In the genomic region with DNA sequence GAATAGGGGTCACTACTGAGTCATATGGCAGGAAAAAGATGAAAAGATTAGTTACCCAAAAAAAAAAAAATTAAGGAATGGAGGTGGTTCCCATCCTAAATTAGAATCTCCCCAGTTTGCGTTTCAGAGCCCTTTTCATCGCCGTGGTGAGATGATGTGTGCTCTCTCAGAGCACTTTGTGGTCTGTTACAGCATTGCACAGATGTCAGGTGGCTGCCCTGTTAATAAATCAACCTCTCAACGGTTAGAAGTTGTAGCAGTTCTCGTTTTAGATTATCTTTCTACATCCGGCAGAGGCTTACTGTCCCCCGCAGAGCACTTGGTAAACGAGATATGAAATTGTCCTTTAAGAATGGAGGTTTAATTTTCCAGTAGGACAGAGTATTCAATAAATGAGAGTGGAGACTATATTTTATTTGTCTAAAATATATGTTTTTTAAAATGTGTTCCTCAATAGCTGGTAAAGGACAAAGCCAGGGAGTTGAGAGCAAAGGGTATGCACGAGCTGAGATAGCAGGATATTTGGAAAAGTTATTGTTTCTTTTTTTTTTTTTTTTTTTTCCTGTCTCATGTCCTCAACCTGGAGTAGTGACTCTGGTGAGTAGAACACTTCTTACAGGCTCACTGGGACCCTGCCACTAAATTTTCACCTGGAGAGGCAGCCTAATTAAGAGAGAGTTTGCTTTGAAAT, we compare ENCODE assay signal across 1 cellular context.
TF ChIP-seq lines count a peak whose summit lies in the region.

No MANE protein-coding gene starts in this region.

TF ChIP-seq in K562, 482 proteins besides CTCF, POLR2A, EP300 and RAD21 (continued from another document and continues in another):
- TF ChIP-seq ESRRA (IDR thresholded peaks at IDR 0.05; ENCODE audit: borderline replicate concordance, low read depth) (peak; percentile 77; the same call in 1 of the 2 replicates), XRCC5 (IDR thresholded peaks at IDR 0.05; ENCODE audit: low read depth, low read length) (no peak; the same call in 1 of the 2 replicates), FOXK2 (conservative IDR thresholded peaks at IDR 0.05 in 1 of 2, IDR thresholded peaks at IDR 0.05 in 1 of 2; ENCODE audit: low read depth in 2 of 2) (peak in 1 of 2 experiments; percentile 55; a peak in 1 of 4 replicates), MEIS2 (IDR thresholded peaks at IDR 0.05; ENCODE audit: partially characterized antibody) (peak; percentile 100), LCOR (CRISPR knock-in tag; IDR thresholded peaks at IDR 0.05) (peak; percentile 91), ZNF507 (tag; conservative IDR thresholded peaks at IDR 0.05) (no peak), JUND (IDR thresholded peaks at IDR 0.05; ENCODE audit: borderline replicate concordance, low read depth, low read length) (peak; percentile 85), JUND (tag; IDR thresholded peaks at IDR 0.05; ENCODE audit: borderline replicate concordance, low read depth, low read length) (peak; percentile 68; the same call in 2 of the 3 replicates), RFX7 (CRISPR knock-in tag; IDR thresholded peaks at IDR 0.05) (no peak), STAT5A (IDR thresholded peaks at IDR 0.05; ENCODE audit: borderline replicate concordance, low read length) (peak; percentile 92), PCBP1 (IDR thresholded peaks at IDR 0.05; ENCODE audit: low read depth, low read length, poor library complexity, severe bottlenecking) (no peak), PHF21A (IDR thresholded peaks at IDR 0.05; ENCODE audit: borderline replicate concordance, low read depth) (peak; percentile 48; the same call in 1 of the 2 replicates), SOX6 (IDR thresholded peaks at IDR 0.05) (peak; percentile 93), XRCC3 (IDR thresholded peaks at IDR 0.05) (no peak), RBM17 (IDR thresholded peaks at IDR 0.05; ENCODE audit: borderline replicate concordance, low read depth, low read length) (no peak), ZFP30 (CRISPR knock-in tag; IDR thresholded peaks at IDR 0.05; ENCODE audit: borderline replicate concordance) (no peak), PTRF (tag; IDR thresholded peaks at IDR 0.05) (no peak), ZNF354B (CRISPR knock-in tag; IDR thresholded peaks at IDR 0.05) (no peak), SRSF9 (IDR thresholded peaks at IDR 0.05; ENCODE audit: borderline replicate concordance, low read depth, low read length) (no peak), C11orf30 (IDR thresholded peaks at IDR 0.05; ENCODE audit: low read depth) (no peak), MAFF (IDR thresholded peaks at IDR 0.05; ENCODE audit: low read length) (no peak), MYBL2 (IDR thresholded peaks at IDR 0.05; ENCODE audit: low read depth) (peak; percentile 86), MYBL2 (CRISPR knock-in tag; IDR thresholded peaks at IDR 0.05; ENCODE audit: borderline replicate concordance) (no peak), ZNF583 (CRISPR knock-in tag; IDR thresholded peaks at IDR 0.05) (no peak), FOXM1 (IDR thresholded peaks at IDR 0.05; ENCODE audit: low read depth) (peak; percentile 91), FOXM1 (CRISPR knock-in tag; IDR thresholded peaks at IDR 0.05; ENCODE audit: low read depth) (no peak), THRAP3 (IDR thresholded peaks at IDR 0.05; ENCODE audit: borderline replicate concordance) (no peak), ARID1B (IDR thresholded peaks at IDR 0.05) (peak; percentile 96), ZNF41 (CRISPR knock-in tag; conservative IDR thresholded peaks at IDR 0.05) (no peak), ZNF589 (CRISPR knock-in tag; IDR thresholded peaks at IDR 0.05; ENCODE audit: low read depth) (peak; percentile 96), ELF2 (CRISPR knock-in tag; IDR thresholded peaks at IDR 0.05) (no peak), FOS (IDR thresholded peaks at IDR 0.05; ENCODE audit: extremely low read depth, insufficient read length) (peak; percentile 22), DACH1 (IDR thresholded peaks at IDR 0.05; ENCODE audit: partially characterized antibody) (peak; percentile 67), ZNF695 (CRISPR knock-in tag; IDR thresholded peaks at IDR 0.05) (no peak), BCOR (IDR thresholded peaks at IDR 0.05) (peak; percentile 86), ESRRB (CRISPR knock-in tag; IDR thresholded peaks at IDR 0.05; ENCODE audit: borderline replicate concordance) (no peak), STAT5B (CRISPR knock-in tag; IDR thresholded peaks at IDR 0.05) (no peak), SREBF2 (CRISPR knock-in tag; IDR thresholded peaks at IDR 0.05) (no peak)
- TF ChIP-seq, protein P1, sequence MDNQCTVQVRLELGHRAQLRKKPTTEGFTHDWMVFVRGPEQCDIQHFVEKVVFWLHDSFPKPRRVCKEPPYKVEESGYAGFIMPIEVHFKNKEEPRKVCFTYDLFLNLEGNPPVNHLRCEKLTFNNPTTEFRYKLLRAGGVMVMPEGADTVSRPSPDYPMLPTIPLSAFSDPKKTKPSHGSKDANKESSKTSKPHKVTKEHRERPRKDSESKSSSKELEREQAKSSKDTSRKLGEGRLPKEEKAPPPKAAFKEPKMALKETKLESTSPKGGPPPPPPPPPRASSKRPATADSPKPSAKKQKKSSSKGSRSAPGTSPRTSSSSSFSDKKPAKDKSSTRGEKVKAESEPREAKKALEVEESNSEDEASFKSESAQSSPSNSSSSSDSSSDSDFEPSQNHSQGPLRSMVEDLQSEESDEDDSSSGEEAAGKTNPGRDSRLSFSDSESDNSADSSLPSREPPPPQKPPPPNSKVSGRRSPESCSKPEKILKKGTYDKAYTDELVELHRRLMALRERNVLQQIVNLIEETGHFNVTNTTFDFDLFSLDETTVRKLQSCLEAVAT (IDR thresholded peaks at IDR 0.05), result peak in 1 of 2 experiments; percentile 84; a peak in 2 of 4 replicates
- TF ChIP-seq, protein P2, sequence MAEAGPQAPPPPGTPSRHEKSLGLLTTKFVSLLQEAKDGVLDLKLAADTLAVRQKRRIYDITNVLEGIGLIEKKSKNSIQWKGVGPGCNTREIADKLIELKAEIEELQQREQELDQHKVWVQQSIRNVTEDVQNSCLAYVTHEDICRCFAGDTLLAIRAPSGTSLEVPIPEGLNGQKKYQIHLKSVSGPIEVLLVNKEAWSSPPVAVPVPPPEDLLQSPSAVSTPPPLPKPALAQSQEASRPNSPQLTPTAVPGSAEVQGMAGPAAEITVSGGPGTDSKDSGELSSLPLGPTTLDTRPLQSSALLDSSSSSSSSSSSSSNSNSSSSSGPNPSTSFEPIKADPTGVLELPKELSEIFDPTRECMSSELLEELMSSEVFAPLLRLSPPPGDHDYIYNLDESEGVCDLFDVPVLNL (CRISPR knock-in tag; IDR thresholded peaks at IDR 0.05; ENCODE audit: low read depth), result no peak
- TF ChIP-seq, protein P3, sequence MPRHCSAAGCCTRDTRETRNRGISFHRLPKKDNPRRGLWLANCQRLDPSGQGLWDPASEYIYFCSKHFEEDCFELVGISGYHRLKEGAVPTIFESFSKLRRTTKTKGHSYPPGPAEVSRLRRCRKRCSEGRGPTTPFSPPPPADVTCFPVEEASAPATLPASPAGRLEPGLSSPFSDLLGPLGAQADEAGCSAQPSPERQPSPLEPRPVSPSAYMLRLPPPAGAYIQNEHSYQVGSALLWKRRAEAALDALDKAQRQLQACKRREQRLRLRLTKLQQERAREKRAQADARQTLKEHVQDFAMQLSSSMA (CRISPR knock-in tag; IDR thresholded peaks at IDR 0.05), result no peak
- TF ChIP-seq, protein P4, sequence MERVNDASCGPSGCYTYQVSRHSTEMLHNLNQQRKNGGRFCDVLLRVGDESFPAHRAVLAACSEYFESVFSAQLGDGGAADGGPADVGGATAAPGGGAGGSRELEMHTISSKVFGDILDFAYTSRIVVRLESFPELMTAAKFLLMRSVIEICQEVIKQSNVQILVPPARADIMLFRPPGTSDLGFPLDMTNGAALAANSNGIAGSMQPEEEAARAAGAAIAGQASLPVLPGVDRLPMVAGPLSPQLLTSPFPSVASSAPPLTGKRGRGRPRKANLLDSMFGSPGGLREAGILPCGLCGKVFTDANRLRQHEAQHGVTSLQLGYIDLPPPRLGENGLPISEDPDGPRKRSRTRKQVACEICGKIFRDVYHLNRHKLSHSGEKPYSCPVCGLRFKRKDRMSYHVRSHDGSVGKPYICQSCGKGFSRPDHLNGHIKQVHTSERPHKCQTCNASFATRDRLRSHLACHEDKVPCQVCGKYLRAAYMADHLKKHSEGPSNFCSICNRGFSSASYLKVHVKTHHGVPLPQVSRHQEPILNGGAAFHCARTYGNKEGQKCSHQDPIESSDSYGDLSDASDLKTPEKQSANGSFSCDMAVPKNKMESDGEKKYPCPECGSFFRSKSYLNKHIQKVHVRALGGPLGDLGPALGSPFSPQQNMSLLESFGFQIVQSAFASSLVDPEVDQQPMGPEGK (CRISPR knock-in tag; IDR thresholded peaks at IDR 0.05; ENCODE audit: borderline replicate concordance), result no peak
- TF ChIP-seq, protein P5, sequence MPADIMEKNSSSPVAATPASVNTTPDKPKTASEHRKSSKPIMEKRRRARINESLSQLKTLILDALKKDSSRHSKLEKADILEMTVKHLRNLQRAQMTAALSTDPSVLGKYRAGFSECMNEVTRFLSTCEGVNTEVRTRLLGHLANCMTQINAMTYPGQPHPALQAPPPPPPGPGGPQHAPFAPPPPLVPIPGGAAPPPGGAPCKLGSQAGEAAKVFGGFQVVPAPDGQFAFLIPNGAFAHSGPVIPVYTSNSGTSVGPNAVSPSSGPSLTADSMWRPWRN (IDR thresholded peaks at IDR 0.05; ENCODE audit: low read depth), result peak; percentile 96
- TF ChIP-seq, protein P6, sequence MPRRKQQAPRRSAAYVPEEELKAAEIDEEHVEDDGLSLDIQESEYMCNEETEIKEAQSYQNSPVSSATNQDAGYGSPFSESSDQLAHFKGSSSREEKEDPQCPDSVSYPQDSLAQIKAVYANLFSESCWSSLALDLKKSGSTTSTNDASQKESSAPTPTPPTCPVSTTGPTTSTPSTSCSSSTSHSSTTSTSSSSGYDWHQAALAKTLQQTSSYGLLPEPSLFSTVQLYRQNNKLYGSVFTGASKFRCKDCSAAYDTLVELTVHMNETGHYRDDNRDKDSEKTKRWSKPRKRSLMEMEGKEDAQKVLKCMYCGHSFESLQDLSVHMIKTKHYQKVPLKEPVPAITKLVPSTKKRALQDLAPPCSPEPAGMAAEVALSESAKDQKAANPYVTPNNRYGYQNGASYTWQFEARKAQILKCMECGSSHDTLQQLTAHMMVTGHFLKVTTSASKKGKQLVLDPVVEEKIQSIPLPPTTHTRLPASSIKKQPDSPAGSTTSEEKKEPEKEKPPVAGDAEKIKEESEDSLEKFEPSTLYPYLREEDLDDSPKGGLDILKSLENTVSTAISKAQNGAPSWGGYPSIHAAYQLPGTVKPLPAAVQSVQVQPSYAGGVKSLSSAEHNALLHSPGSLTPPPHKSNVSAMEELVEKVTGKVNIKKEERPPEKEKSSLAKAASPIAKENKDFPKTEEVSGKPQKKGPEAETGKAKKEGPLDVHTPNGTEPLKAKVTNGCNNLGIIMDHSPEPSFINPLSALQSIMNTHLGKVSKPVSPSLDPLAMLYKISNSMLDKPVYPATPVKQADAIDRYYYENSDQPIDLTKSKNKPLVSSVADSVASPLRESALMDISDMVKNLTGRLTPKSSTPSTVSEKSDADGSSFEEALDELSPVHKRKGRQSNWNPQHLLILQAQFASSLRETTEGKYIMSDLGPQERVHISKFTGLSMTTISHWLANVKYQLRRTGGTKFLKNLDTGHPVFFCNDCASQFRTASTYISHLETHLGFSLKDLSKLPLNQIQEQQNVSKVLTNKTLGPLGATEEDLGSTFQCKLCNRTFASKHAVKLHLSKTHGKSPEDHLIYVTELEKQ (CRISPR knock-in tag; IDR thresholded peaks at IDR 0.05), result no peak
- TF ChIP-seq, protein P7, sequence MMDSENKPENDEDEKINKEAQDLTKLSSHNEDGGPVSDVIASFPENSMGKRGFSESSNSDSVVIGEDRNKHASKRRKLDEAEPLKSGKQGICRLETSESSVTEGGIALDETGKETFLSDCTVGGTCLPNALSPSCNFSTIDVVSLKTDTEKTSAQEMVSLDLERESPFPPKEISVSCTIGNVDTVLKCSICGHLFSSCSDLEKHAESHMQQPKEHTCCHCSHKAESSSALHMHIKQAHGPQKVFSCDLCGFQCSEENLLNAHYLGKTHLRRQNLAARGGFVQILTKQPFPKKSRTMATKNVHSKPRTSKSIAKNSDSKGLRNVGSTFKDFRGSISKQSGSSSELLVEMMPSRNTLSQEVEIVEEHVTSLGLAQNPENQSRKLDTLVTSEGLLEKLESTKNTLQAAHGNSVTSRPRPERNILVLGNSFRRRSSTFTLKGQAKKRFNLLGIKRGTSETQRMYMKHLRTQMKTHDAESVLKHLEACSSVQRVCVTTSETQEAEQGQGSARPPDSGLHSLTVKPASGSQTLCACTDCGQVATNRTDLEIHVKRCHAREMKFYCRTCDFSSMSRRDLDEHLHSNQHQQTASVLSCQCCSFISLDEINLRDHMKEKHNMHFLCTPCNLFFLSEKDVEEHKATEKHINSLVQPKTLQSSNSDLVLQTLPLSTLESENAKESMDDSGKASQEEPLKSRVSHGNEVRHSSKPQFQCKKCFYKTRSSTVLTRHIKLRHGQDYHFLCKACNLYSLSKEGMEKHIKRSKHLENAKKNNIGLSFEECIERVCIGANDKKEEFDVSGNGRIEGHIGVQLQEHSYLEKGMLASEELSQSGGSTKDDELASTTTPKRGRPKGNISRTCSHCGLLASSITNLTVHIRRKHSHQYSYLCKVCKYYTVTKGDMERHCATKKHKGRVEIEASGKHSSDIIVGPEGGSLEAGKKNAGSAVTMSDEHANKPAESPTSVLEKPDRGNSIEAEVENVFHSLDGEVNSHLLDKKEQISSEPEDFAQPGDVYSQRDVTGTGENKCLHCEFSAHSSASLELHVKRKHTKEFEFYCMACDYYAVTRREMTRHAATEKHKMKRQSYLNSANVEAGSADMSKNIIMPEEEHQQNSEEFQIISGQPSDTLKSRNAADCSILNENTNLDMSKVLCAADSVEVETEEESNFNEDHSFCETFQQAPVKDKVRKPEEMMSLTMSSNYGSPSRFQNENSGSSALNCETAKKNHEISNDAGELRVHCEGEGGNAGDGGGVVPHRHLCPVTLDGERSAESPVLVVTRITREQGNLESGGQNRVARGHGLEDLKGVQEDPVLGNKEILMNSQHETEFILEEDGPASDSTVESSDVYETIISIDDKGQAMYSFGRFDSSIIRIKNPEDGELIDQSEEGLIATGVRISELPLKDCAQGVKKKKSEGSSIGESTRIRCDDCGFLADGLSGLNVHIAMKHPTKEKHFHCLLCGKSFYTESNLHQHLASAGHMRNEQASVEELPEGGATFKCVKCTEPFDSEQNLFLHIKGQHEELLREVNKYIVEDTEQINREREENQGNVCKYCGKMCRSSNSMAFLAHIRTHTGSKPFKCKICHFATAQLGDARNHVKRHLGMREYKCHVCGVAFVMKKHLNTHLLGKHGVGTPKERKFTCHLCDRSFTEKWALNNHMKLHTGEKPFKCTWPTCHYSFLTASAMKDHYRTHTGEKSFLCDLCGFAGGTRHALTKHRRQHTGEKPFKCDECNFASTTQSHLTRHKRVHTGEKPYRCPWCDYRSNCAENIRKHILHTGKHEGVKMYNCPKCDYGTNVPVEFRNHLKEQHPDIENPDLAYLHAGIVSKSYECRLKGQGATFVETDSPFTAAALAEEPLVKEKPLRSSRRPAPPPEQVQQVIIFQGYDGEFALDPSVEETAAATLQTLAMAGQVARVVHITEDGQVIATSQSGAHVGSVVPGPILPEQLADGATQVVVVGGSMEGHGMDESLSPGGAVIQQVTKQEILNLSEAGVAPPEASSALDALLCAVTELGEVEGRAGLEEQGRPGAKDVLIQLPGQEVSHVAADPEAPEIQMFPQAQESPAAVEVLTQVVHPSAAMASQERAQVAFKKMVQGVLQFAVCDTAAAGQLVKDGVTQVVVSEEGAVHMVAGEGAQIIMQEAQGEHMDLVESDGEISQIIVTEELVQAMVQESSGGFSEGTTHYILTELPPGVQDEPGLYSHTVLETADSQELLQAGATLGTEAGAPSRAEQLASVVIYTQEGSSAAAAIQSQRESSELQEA (IDR thresholded peaks at IDR 0.05; ENCODE audit: low read depth), result no peak
